9 cellular contexts compared by ENCODE assay signal in the genomic region with DNA sequence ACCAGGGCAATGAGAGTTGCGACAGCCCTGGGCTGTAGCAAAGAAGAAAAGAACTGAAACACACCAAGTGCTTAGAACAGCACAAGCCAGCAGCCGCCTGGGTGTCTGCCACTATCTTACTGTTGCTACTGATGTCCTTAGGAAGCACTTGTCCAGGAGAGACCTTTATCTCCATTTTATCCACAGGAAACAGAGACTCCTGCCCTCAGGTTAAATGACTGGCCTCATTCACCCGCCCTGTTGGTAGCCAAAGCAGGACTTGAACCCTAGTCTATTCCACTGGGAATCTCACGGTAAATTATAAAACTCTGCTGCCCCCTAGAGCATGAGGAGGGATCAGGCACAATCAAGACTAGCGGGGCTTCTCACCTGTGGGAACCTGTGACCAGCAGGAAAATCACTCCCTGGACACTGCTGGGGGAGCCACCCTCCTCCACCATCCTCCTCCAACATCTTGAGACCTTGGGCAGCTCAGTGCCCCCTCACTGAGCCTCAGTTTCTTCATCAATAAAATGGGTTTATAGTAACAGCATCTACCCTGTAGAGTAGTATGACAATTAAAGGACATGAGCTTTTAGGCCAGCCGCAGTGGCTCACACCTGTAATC. TPM values are rescaled to one million over a fixed set of nuclear protein-coding genes. Genes with fewer than 3 reads are reported as not detected.
DNase-seq lines count a peak whose midpoint lies in the region; ATAC-seq and TF ChIP-seq lines count a peak whose summit lies in the region.
"Had no signal": no experiment of that assay in that cellular context is flagged by ENCODE, and none has a peak within 500 bp of the region (broad histone marks: within the 10 kb centered on the region; RNA-seq: fewer than 3 reads in every experiment).

No MANE protein-coding gene starts in this region.

- H2AK5ac ChIP-seq in H9 (ENCODE audit: insufficient read length, low read length): no peak overlapping the region

- no peak overlapping the region for H3T11ph ChIP-seq in H9 (ENCODE audit: low read length)

- no peak overlapping the region for H2BK20ac ChIP-seq in H9 (ENCODE audit: low read depth, low read length, poor library complexity, severe bottlenecking)

- H3K9me3 ChIP-seq in Caco-2 (no peaks in the 10 kb centered on the region), H9 (ENCODE audit: control insufficient read depth, low read depth, low read length) (no peaks in the 10 kb centered on the region), OCI-LY3 (ENCODE audit: insufficient read depth, low read length) (no peaks in the 10 kb centered on the region), right lobe of liver (no peaks in the 10 kb centered on the region)

- H3K27ac ChIP-seq in H9 (ENCODE audit: insufficient read length, low read depth, low read length) (no peak overlapping the region), OCI-LY3 (ENCODE audit: low read length) (no peak overlapping the region), right lobe of liver (no peak overlapping the region)

- no peak overlapping the region for H4K91ac ChIP-seq in H9 (ENCODE audit: insufficient read length, low read depth, low read length)

- no peak overlapping the region for H3K4me3 Mint-ChIP-seq in Caco-2 (ENCODE audit: unreplicated experiment)
- H3K4me3 Mint-ChIP-seq in H9: no peak overlapping the region
- no peak overlapping the region for H3K4me3 Mint-ChIP-seq in MCF 10A (ENCODE audit: unreplicated experiment)

- POLR2A ChIA-PET in Caco-2 (lab: Charles Lee) (no interaction called here), MCF 10A (lab: Yijun Ruan, JAX) (interaction anchor here (1.2 kb wide), 1 partner anchor 10 kb away, joined by 3 read pairs; no protein-coding TSS in a partner anchor)

- H3K27ac Mint-ChIP-seq in Caco-2 (ENCODE audit: unreplicated experiment): peak overlapping the region; percentile 75
- H3K27ac Mint-ChIP-seq in H9: no peak overlapping the region
- H3K27ac Mint-ChIP-seq in MCF 10A (ENCODE audit: low read depth, unreplicated experiment): no peak overlapping the region

- peaks cover 10% of the 10 kb centered on the region for H3K4me1 Mint-ChIP-seq in Caco-2 (ENCODE audit: low read depth, unreplicated experiment)
- peaks cover 12 to 15% of the 10 kb centered on the region in 2 experiments for H3K4me1 Mint-ChIP-seq in H9
- no peaks in the 10 kb centered on the region for H3K4me1 Mint-ChIP-seq in MCF 10A (ENCODE audit: insufficient read depth, unreplicated experiment)

- DNase-seq in Caco-2: peak; percentile 40 to 56
- DNase-seq in H9: peak; percentile 81
- peak; percentile 63 for DNase-seq in MCF 10A (ENCODE audit: unreplicated experiment)
- DNase-seq in right lobe of liver: no peak
- no peak for DNase-seq in stimulated activated CD4-positive, alpha-beta T cell treated with anti-CD3 and anti-CD28 coated beads, Interleukin-4, amount 100 ng/mL, for 4 hours

- no peak overlapping the region for H4K5ac ChIP-seq in H9 (ENCODE audit: insufficient read length, low read depth, low read length)

- H2BK15ac ChIP-seq in H9 (ENCODE audit: low read depth, low read length): no peak overlapping the region

- TF ChIP-seq CTCF in Caco-2 (IDR thresholded peaks at IDR 0.05; ENCODE audit: insufficient read depth in 1 of 2, low read depth in 1 of 2, low read length in 1 of 2, severe bottlenecking in 1 of 2, unreplicated experiment in 1 of 2) (peak; percentile 56 to 61), H9 (conservative IDR thresholded peaks at IDR 0.05) (peak; percentile 89), OCI-LY3 (IDR thresholded peaks at IDR 0.05; ENCODE audit: low read depth, low read length) (peak; percentile 96), MCF 10A (IDR thresholded peaks at IDR 0.05; ENCODE audit: unreplicated experiment) (peak; percentile 73), right lobe of liver (IDR thresholded peaks at IDR 0.05) (peak; percentile 60 to 63 (median 60))

- peaks cover 20% of the 10 kb centered on the region for H3K4me1 ChIP-seq in Caco-2
- no peaks in the 10 kb centered on the region for H3K4me1 ChIP-seq in H9 (ENCODE audit: insufficient read depth, low read length)
- H3K4me1 ChIP-seq in OCI-LY3 (ENCODE audit: low read length): no peaks in the 10 kb centered on the region
- no peaks in the 10 kb centered on the region for H3K4me1 ChIP-seq in right lobe of liver

- no TSS peak for BruUV-seq in Caco-2 (replicated peaks; lab: Mats Ljungman, UMichigan)
- BruUV-seq in MCF 10A (replicated peaks; lab: Mats Ljungman, UMichigan): no TSS peak

- no peak overlapping the region for H3K14ac ChIP-seq in H9 (ENCODE audit: insufficient read depth, low read length)

- H3K36me3 ChIP-seq in Caco-2 (ENCODE audit: control insufficient read depth, insufficient read depth, low read length) (no peaks in the 10 kb centered on the region), OCI-LY3 (replicated peaks; ENCODE audit: low read depth, low read length) (no peaks in the 10 kb centered on the region), right lobe of liver (no peaks in the 10 kb centered on the region)

- H2BK5ac ChIP-seq in H9 (ENCODE audit: insufficient read length, low read length): no peak overlapping the region

- H3K4ac ChIP-seq in H9 (ENCODE audit: low read depth, low read length): no peak overlapping the region

- H3K4me2 ChIP-seq in H9 (ENCODE audit: insufficient read depth, insufficient read length, low read length) (no peak overlapping the region), OCI-LY3 (ENCODE audit: low read length) (peak overlapping the region; percentile 9; the same call in 1 of the 2 replicates)

- no peak overlapping the region for H4K8ac ChIP-seq in H9 (replicated peaks; ENCODE audit: insufficient read length, low read depth, low read length)

- no peaks in the 10 kb centered on the region for H3K36me3 Mint-ChIP-seq in Caco-2 (ENCODE audit: insufficient read depth, unreplicated experiment)
- H3K36me3 Mint-ChIP-seq in H9 (ENCODE audit: insufficient read depth in 1 of 3, low read depth in 3 of 3): no peaks in the 10 kb centered on the region
- H3K36me3 Mint-ChIP-seq in MCF 10A (ENCODE audit: insufficient read depth, unreplicated experiment): no peaks in the 10 kb centered on the region

- H3K9ac ChIP-seq in H9 (ENCODE audit: extremely low read depth, insufficient read length, low read length): no peak overlapping the region
- H3K9ac ChIP-seq in OCI-LY3 (ENCODE audit: low read length): no peak overlapping the region

- no peaks in the 10 kb centered on the region for H3K79me1 ChIP-seq in H9 (ENCODE audit: insufficient read depth, low read depth, low read length, poor library complexity, severe bottlenecking)

- no peak overlapping the region for H3K56ac ChIP-seq in H9 (ENCODE audit: insufficient read length, low read depth, low read length)

- H3K4me3 ChIP-seq in Caco-2 (ENCODE audit: low read depth, low read length) (no peak overlapping the region), OCI-LY3 (ENCODE audit: low read length) (no peak overlapping the region), right lobe of liver (no peak overlapping the region)

- intact Hi-C loops in Caco-2 (cut with micrococcal nuclease; ENCODE audit: unreplicated experiment): loop anchor here (1.0 to 5.0 kb wide), 3 partner anchors 19 to 417 kb away; no protein-coding TSS in a partner anchor
- intact Hi-C loops in MCF 10A (cut with micrococcal nuclease): loop anchor here (1.0 kb wide), 2 partner anchors 94 to 416 kb away; no protein-coding TSS in a partner anchor
- intact Hi-C loops in right lobe of liver (cut with DNase I): loop anchor here (10.0 kb wide), 2 partner anchors 75 to 95 kb away; no protein-coding TSS in a partner anchor

- H4K20me1 ChIP-seq in H9 (ENCODE audit: control insufficient read depth, insufficient read depth, insufficient read length) (no peaks in the 10 kb centered on the region), OCI-LY3 (ENCODE audit: insufficient read depth, low read length) (no peaks in the 10 kb centered on the region)

- CTCF ChIA-PET in Caco-2 (lab: Charles Lee) (interaction anchor here (0.7 to 2.7 kb wide), 5 partner anchors 19 to 92 kb away, joined by 3 to 17 read pairs (median 4); partner anchors contain the start of gene TESC), MCF 10A (lab: Yijun Ruan, JAX) (interaction anchor here (0.6 to 2.7 kb wide), 18 partner anchors 8 to 490 kb away, joined by 3 to 35 read pairs (median 4); no protein-coding TSS in a partner anchor)

- H3K27me3 ChIP-seq in Caco-2 (replicated peaks; ENCODE audit: control insufficient read depth, insufficient read depth, low read length) (no peaks in the 10 kb centered on the region), H9 (ENCODE audit: insufficient read depth, low read length) (no peaks in the 10 kb centered on the region), OCI-LY3 (ENCODE audit: low read depth, low read length) (no peaks in the 10 kb centered on the region), right lobe of liver (no peaks in the 10 kb centered on the region)

- H3K27me3 Mint-ChIP-seq in Caco-2 (ENCODE audit: insufficient read depth, unreplicated experiment) (no peaks in the 10 kb centered on the region), H9 (ENCODE audit: low read depth) (peaks cover 6% of the 10 kb centered on the region), MCF 10A (ENCODE audit: insufficient read depth, unreplicated experiment) (no peaks in the 10 kb centered on the region)

- no peak overlapping the region for H3K18ac ChIP-seq in H9 (ENCODE audit: insufficient read length, low read depth, low read length)

- TF ChIP-seq POLR2A in right lobe of liver (IDR thresholded peaks at IDR 0.05): no peak

- WGBS in H9 (ENCODE audit: extremely low coverage, insufficient read length, low lambda C conversion rate): no CpG with 5 or more reads among the region's 6 CpGs
- WGBS in right lobe of liver (ENCODE audit: insufficient coverage, low coverage, low lambda C conversion rate, missing lambda C conversion rate): 40% methylated on average over 5 of the region's 6 CpGs

- H3K23ac ChIP-seq in H9 (ENCODE audit: insufficient read length, low read depth, low read length): no peak overlapping the region

- no peak overlapping the region for H2AFZ ChIP-seq in H9 (ENCODE audit: low read length)
- H2AFZ ChIP-seq in OCI-LY3 (ENCODE audit: low read depth, low read length): no peak overlapping the region

- ATAC-seq in right lobe of liver: peak; percentile 61 to 75 (median 64)
- no peak for ATAC-seq in GM21526 (IDR thresholded peaks at IDR 0.05; ENCODE audit: low FRiP score, unreplicated experiment)
- ATAC-seq in GM18858 (IDR thresholded peaks at IDR 0.05; ENCODE audit: unreplicated experiment): no peak

- no peaks in the 10 kb centered on the region for H3K9me3 Mint-ChIP-seq in Caco-2 (ENCODE audit: unreplicated experiment)
- no peaks in the 10 kb centered on the region for H3K9me3 Mint-ChIP-seq in H9
- no peaks in the 10 kb centered on the region for H3K9me3 Mint-ChIP-seq in MCF 10A (ENCODE audit: unreplicated experiment)

- no peaks in the 10 kb centered on the region for H3K79me2 ChIP-seq in H9 (ENCODE audit: insufficient read depth, low read length)
- no peaks in the 10 kb centered on the region for H3K79me2 ChIP-seq in OCI-LY3 (ENCODE audit: low read length)

- H3K23me2 ChIP-seq in H9 (ENCODE audit: insufficient read length, low read depth, low read length, poor library complexity, severe bottlenecking): no peaks in the 10 kb centered on the region

- H2BK120ac ChIP-seq in H9 (ENCODE audit: low read depth, low read length, poor library complexity, severe bottlenecking): no peak overlapping the region

- H2BK12ac ChIP-seq in H9 (ENCODE audit: insufficient read length, low read depth, low read length): no peak overlapping the region

RNA-seq across cellular contexts. Expression of gene TESC, which starts 20.5 kb away (rescaled TPM):
- 4.8 and 6.8 TPM in 2 replicates for total RNA-seq in Caco-2 (2022)
- total RNA-seq in H9 (2021): 5.4 and 5.8 TPM in 2 replicates
- total RNA-seq in MCF 10A (2022): not detected in 2 replicates
- 1 to 10 TPM; 1.3 to 3.9 (median 3.0) TPM for total RNA-seq in right lobe of liver
- total RNA-seq: M059J had no signal

Comparison
In these comparisons a context has a peak if more than half of its experiments do, and no peak if none do; other contexts are left out.
1. DNase-seq: peak in Caco-2 (2 of 2), H9 (single experiment) and MCF 10A (single experiment); none in right lobe of liver (0 of 3) and stimulated activated CD4-positive, alpha-beta T cell treated with anti-CD3 and anti-CD28 coated beads, Interleukin-4, amount 100 ng/mL, for 4 hours (0 of 2).
2. ATAC-seq: peak in right lobe of liver (4 of 4); none in GM21526 (single experiment) and GM18858 (single experiment).
3. Peak in every context shown above with its lines, with median percentiles within 50 percentile points of each other: CTCF ChIP-seq.